Comparison of ENCODE assay signal across 9 cellular contexts in genomic region chrX:37348237-37349130, GRCh38. TPM values are rescaled to one million over a fixed set of nuclear protein-coding genes. Genes with fewer than 3 reads are reported as not detected.
DNase-seq lines count a peak whose midpoint lies in the region; ATAC-seq and TF ChIP-seq lines count a peak whose summit lies in the region.
"Had no signal": no experiment of that assay in that cellular context is flagged by ENCODE, and none has a peak within 500 bp of the region (broad histone marks: within the 10 kb centered on the region; RNA-seq: fewer than 3 reads in every experiment).

No MANE protein-coding gene starts in this region.

- H3K9me3 ChIP-seq in ES-I3 (ENCODE audit: control insufficient read depth, insufficient read depth, low read length), result no peaks in the 10 kb centered on the region
- H3K9me3 ChIP-seq in right atrium auricular region, result no peaks in the 10 kb centered on the region

- DNase-seq in activated naive CD8-positive, alpha-beta T cell treated with anti-CD3 and anti-CD28 coated beads for 36 hours, result no peak
- DNase-seq in right atrium auricular region (ENCODE audit: low spot score), result no peak
- peak; percentile 77 for DNase-seq in renal cortical epithelial cell (ENCODE audit: low read depth)
- DNase-seq in effector memory CD8-positive, alpha-beta T cell, result no peak
- no peak for DNase-seq in effector CD4-positive, alpha-beta T cell
- DNase-seq in iPS-NIHi11 (ENCODE audit: low spot score), result no peak
- DNase-seq: activated CD4-positive, alpha-beta T cell treated with anti-CD3 and anti-CD28 coated beads for 4 hours had no signal

- H3K4me3 Mint-ChIP-seq in activated naive CD8-positive, alpha-beta T cell treated with anti-CD3 and anti-CD28 coated beads for 36 hours, result peak overlapping the region; percentile 52
- peak overlapping the region in 1 of 2 donors; percentile 53 for H3K4me3 Mint-ChIP-seq in effector memory CD8-positive, alpha-beta T cell

- peaks cover 4% of the 10 kb centered on the region for H3K4me1 Mint-ChIP-seq in activated naive CD8-positive, alpha-beta T cell treated with anti-CD3 and anti-CD28 coated beads for 36 hours
- peaks cover 0 to 7% of the 10 kb centered on the region in 2 donors for H3K4me1 Mint-ChIP-seq in effector memory CD8-positive, alpha-beta T cell (ENCODE audit: low read depth in 2 of 2)

- peaks cover 38% of the 10 kb centered on the region for H3K27me3 Mint-ChIP-seq in activated naive CD8-positive, alpha-beta T cell treated with anti-CD3 and anti-CD28 coated beads for 36 hours
- H3K27me3 Mint-ChIP-seq in effector memory CD8-positive, alpha-beta T cell, result peaks cover 0 to 24% of the 10 kb centered on the region in 2 donors

- peak overlapping the region; percentile 81 to 86 for H3K27ac ChIP-seq in right atrium auricular region

- no peak for TF ChIP-seq CTCF in right atrium auricular region (IDR thresholded peaks at IDR 0.05)

- H3K36me3 ChIP-seq in ES-I3 (ENCODE audit: insufficient read depth, low read length), result no peaks in the 10 kb centered on the region
- no peaks in the 10 kb centered on the region for H3K36me3 ChIP-seq in right atrium auricular region

- no peak for ATAC-seq in GM18502 (IDR thresholded peaks at IDR 0.05; ENCODE audit: poor library complexity, unreplicated experiment)
- no peak for ATAC-seq in effector memory CD8-positive, alpha-beta T cell (replicated peaks)

- H3K4me3 ChIP-seq in right atrium auricular region, result peak overlapping the region; percentile 55 to 62

- peak overlapping the region; percentile 47 for H3K9ac ChIP-seq in ES-I3 (ENCODE audit: low read depth, low read length)

- H3K4me1 ChIP-seq in ES-I3 (ENCODE audit: insufficient read depth, low read length) (peaks cover 16% of the 10 kb centered on the region; the same call in 1 of the 2 replicates), right atrium auricular region (no peaks in the 10 kb centered on the region)

- H3K27me3 ChIP-seq in right atrium auricular region, result no peaks in the 10 kb centered on the region

- no peaks in the 10 kb centered on the region for H3K36me3 Mint-ChIP-seq in activated naive CD8-positive, alpha-beta T cell treated with anti-CD3 and anti-CD28 coated beads for 36 hours
- no peaks in the 10 kb centered on the region for H3K36me3 Mint-ChIP-seq in effector memory CD8-positive, alpha-beta T cell (ENCODE audit: insufficient read depth)

- H3K9me3 Mint-ChIP-seq in activated naive CD8-positive, alpha-beta T cell treated with anti-CD3 and anti-CD28 coated beads for 36 hours, result no peaks in the 10 kb centered on the region
- H3K9me3 Mint-ChIP-seq in effector memory CD8-positive, alpha-beta T cell, result no peaks in the 10 kb centered on the region

- no peak overlapping the region for H3K27ac Mint-ChIP-seq in activated naive CD8-positive, alpha-beta T cell treated with anti-CD3 and anti-CD28 coated beads for 36 hours
- H3K27ac Mint-ChIP-seq in effector memory CD8-positive, alpha-beta T cell, result no peak overlapping the region

RNA-seq across cellular contexts. Expression of gene PRRG1, which starts 0.7 kb away (rescaled TPM):
- not detected for total RNA-seq in activated naive CD8-positive, alpha-beta T cell treated with anti-CD3 and anti-CD28 coated beads for 36 hours
- total RNA-seq in right atrium auricular region (10 to 100 TPM; 15.0 to 17.4 TPM), renal cortical epithelial cell (46.0 and 83.3 TPM in 2 replicates)

Comparison
In these comparisons a context has a peak if more than half of its experiments do, and no peak if none do; other contexts are left out.
1. RNA of gene PRRG1, which starts 0.7 kb away (total RNA-seq): 46.0 to 83.3 TPM in renal cortical epithelial cell and 15.0 to 17.4 TPM in right atrium auricular region; not detected in activated naive CD8-positive, alpha-beta T cell treated with anti-CD3 and anti-CD28 coated beads for 36 hours; every median in the first group is over 10 times any median in the second.